In the genomic region with DNA sequence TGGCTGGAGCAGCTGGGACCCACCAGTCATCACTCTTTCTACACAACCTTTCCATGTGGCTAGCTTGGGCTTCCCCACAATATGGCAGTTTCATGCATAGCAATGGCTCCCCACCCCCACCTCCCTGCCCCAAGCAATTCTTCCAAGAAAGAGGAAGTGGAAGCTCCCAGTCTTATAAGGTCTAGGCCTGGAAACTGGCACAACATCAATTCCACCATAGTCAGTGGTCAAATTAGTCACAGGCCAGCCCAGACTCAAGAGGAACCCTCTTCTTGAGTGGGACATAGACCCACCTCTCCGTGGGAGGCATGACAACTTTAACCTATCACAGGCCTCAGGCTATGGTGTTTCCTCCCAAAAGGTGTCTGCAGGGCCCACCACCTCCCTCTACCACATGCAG, we compare ENCODE assay signal across 16 cellular contexts.
"Had no signal": no experiment of that assay in that cellular context is flagged by ENCODE, and none has a peak within 500 bp of the region (broad histone marks: within the 10 kb centered on the region; RNA-seq: fewer than 3 reads in every experiment).

No MANE protein-coding gene starts in this region.

- H3K4me3 ChIP-seq: tibial artery had no signal

- ATAC-seq: activated CD4-positive, CD25-positive, alpha-beta regulatory T cell treated with anti-CD3 and anti-CD28 coated beads, Interleukin-2, amount 50 U/mL, for 24 hours; foreskin keratinocyte; left ventricle myocardium superior; natural killer cell; stimulated activated effector memory CD8-positive, alpha-beta T cell treated with anti-CD3 and anti-CD28 coated beads, Interleukin-12 subunit alpha, Interleukin-12 subunit beta, amount 100 ng/mL, for 72 hours had no signal

- H3K9me3 Mint-ChIP-seq: memory B cell; natural killer cell; stimulated activated effector memory CD8-positive, alpha-beta T cell treated with anti-CD3 and anti-CD28 coated beads, Interleukin-12 subunit alpha, Interleukin-12 subunit beta, amount 100 ng/mL, for 72 hours had no signal

- H3K4me3 Mint-ChIP-seq: dendritic cell treated with granulocyte-macrophage colony-stimulating factor and Interleukin-4, amounts not matched to agents 40 ng/mL and 50 ng/mL, for 4 days; memory B cell; natural killer cell; stimulated activated effector memory CD8-positive, alpha-beta T cell treated with anti-CD3 and anti-CD28 coated beads, Interleukin-12 subunit alpha, Interleukin-12 subunit beta, amount 100 ng/mL, for 72 hours had no signal

- H3K27ac Mint-ChIP-seq: dendritic cell treated with granulocyte-macrophage colony-stimulating factor and Interleukin-4, amounts not matched to agents 40 ng/mL and 50 ng/mL, for 4 days; memory B cell; natural killer cell; stimulated activated effector memory CD8-positive, alpha-beta T cell treated with anti-CD3 and anti-CD28 coated beads, Interleukin-12 subunit alpha, Interleukin-12 subunit beta, amount 100 ng/mL, for 72 hours had no signal

- H3K36me3 Mint-ChIP-seq: memory B cell; natural killer cell; stimulated activated effector memory CD8-positive, alpha-beta T cell treated with anti-CD3 and anti-CD28 coated beads, Interleukin-12 subunit alpha, Interleukin-12 subunit beta, amount 100 ng/mL, for 72 hours had no signal

- H3K27me3 ChIP-seq: foreskin keratinocyte, tibial artery had no signal

- DNase-seq: activated CD4-positive, alpha-beta T cell treated with anti-CD3 and anti-CD28 coated beads, Interleukin-2, amount 50 U/mL, for 1 hour; activated naive CD4-positive, alpha-beta T cell treated with anti-CD3 and anti-CD28 coated beads, Interleukin-2, amount 50 U/mL, for 16 hours; activated T-cell treated with anti-CD3 and anti-CD28 coated beads for 4 hours; effector memory CD4-positive, alpha-beta T cell; foreskin keratinocyte; kidney glomerular epithelial cell; left ventricle myocardium superior; natural killer cell; stimulated activated CD4-positive, alpha-beta T cell treated with anti-CD3 and anti-CD28 coated beads, Interleukin-12 subunit alpha, Interleukin-12 subunit beta, amount 100 ng/mL, for 4 hours; stimulated activated CD4-positive, alpha-beta T cell treated with anti-CD3 and anti-CD28 coated beads, Interleukin-2, amount 100 ng/mL, for 24 hours; tibial artery had no signal

- H3K4me1 Mint-ChIP-seq: memory B cell; natural killer cell; stimulated activated effector memory CD8-positive, alpha-beta T cell treated with anti-CD3 and anti-CD28 coated beads, Interleukin-12 subunit alpha, Interleukin-12 subunit beta, amount 100 ng/mL, for 72 hours had no signal

- H3K9me3 ChIP-seq: neutrophil had no signal

- H3K4me1 ChIP-seq: foreskin keratinocyte, tibial artery had no signal

- H3K36me3 ChIP-seq: neutrophil, tibial artery had no signal
